9 cellular contexts compared by ENCODE assay signal in the genomic region with DNA sequence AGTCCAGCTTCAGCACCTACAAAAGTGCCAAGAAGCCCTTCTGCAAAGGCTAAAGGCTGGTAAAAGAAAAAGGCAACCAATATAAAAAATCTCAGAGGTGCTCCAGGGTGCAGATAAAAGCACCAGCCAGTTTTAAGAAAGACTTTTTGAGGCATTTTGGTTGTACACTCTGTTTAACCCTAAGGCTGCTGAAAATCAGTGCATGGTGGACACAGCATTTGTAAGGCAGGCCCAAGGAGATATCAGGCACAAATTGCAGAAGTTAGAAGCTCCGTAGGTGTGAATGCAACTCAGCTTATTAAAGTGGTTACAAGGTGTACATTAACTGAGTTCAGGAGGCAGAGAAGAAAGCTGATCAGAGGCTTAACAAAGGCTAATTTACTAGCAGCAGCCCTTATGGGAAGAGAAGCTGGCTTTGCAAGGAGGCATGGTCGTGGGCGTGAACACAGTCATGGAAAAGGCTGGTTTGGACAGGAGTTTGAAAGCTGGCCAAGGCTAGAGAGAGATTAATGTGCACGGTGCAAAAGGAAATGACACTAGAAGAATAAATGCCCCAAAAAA. TPM values are rescaled to one million over a fixed set of nuclear protein-coding genes. Genes with fewer than 3 reads are reported as not detected.
A peak's percentile ranks its signal among the peaks of the same experiment; 100 is the strongest.
DNase-seq lines count a peak whose midpoint lies in the region; ATAC-seq and TF ChIP-seq lines count a peak whose summit lies in the region.
"Had no signal": no experiment of that assay in that cellular context is flagged by ENCODE, and none has a peak within 500 bp of the region (broad histone marks: within the 10 kb centered on the region; RNA-seq: fewer than 3 reads in every experiment).

No MANE protein-coding gene starts in this region.

- peak overlapping the region; percentile 69 to 94 (median 84) for H3K27ac Mint-ChIP-seq in CD14-positive monocyte
- peak overlapping the region; percentile 12 to 68 (median 27) for H3K27ac Mint-ChIP-seq in brain

- H3K4me1 ChIP-seq in HUES6 (ENCODE audit: control insufficient read depth, insufficient read depth, low read length) = peaks cover 37% of the 10 kb centered on the region
- H3K4me1 ChIP-seq in muscle layer of colon (ENCODE audit: insufficient read depth, low read length) = peaks cover 12% of the 10 kb centered on the region

- H3K9ac ChIP-seq in HUES6 (ENCODE audit: low read length) (no peak overlapping the region), muscle layer of colon (ENCODE audit: low read length) (no peak overlapping the region)

- intact Hi-C loops in CD14-positive monocyte (cut with micrococcal nuclease) = no loop called here

- H3K4me1 Mint-ChIP-seq in CD14-positive monocyte = peaks cover 67% of the 10 kb centered on the region
- peaks cover 27% of the 10 kb centered on the region for H3K4me1 Mint-ChIP-seq in brain

- no peaks in the 10 kb centered on the region for H3K27me3 Mint-ChIP-seq in CD14-positive monocyte (ENCODE audit: low read depth in 3 of 3)
- H3K27me3 Mint-ChIP-seq in brain = no peaks in the 10 kb centered on the region

- DNase-seq in CD14-positive monocyte (ENCODE audit: low spot score) (no peak), cortex of kidney (lab: John Stamatoyannopoulos, UW) (no peak), SW 1271 (lab: John Stamatoyannopoulos, UW) (no peak), G401 (ENCODE audit: low spot score) (no peak)
- DNase-seq: IMR-90 had no signal

- H3K4me3 Mint-ChIP-seq in CD14-positive monocyte (peak overlapping the region; percentile 91 to 95), brain (peak overlapping the region; percentile 5 to 74 (median 65))

- H3K4me3 ChIP-seq in HUES6 (ENCODE audit: low read depth, low read length) (peak overlapping the region; percentile 47), muscle layer of colon (ENCODE audit: low read depth in 1 of 2, low read length in 2 of 2) (peak overlapping the region; percentile 28 to 71)

- no peaks in the 10 kb centered on the region for H3K36me3 ChIP-seq in HUES6 (ENCODE audit: control insufficient read depth, insufficient read depth, low read length)
- no peaks in the 10 kb centered on the region for H3K36me3 ChIP-seq in muscle layer of colon (ENCODE audit: insufficient read depth, low read length)

- in situ Hi-C loops in G401 (cut with HindIII; ENCODE audit: low sequenced_read_pairs) = no loop called here

- peaks cover 0 to 2% (median 0%) of the 10 kb centered on the region in 7 donors for H3K9me3 Mint-ChIP-seq in CD14-positive monocyte
- H3K9me3 Mint-ChIP-seq in brain = no peaks in the 10 kb centered on the region

- TF ChIP-seq CTCF in CD14-positive monocyte (IDR thresholded peaks at IDR 0.05) (no peak), brain (conservative IDR thresholded peaks at IDR 0.05) (no peak)

- H3K9me3 ChIP-seq in HUES6 (ENCODE audit: control insufficient read depth, insufficient read depth, low read depth, low read length) = no peaks in the 10 kb centered on the region
- no peaks in the 10 kb centered on the region for H3K9me3 ChIP-seq in muscle layer of colon (ENCODE audit: low read length)

- no peak for ATAC-seq in HG02763 (IDR thresholded peaks at IDR 0.05; ENCODE audit: unreplicated experiment)

- H3K27me3 ChIP-seq in HUES6 (ENCODE audit: control insufficient read depth, insufficient read depth, low read length) = peaks cover 22% of the 10 kb centered on the region
- no peaks in the 10 kb centered on the region for H3K27me3 ChIP-seq in muscle layer of colon (ENCODE audit: control insufficient read depth in 1 of 2, insufficient read depth in 2 of 2, low read length in 2 of 2)

- peaks cover 0 to 8% of the 10 kb centered on the region in 2 donors for H3K36me3 Mint-ChIP-seq in CD14-positive monocyte
- no peaks in the 10 kb centered on the region for H3K36me3 Mint-ChIP-seq in brain

- H3K27ac ChIP-seq in HUES6 (ENCODE audit: low read depth, low read length) (no peak overlapping the region), muscle layer of colon (ENCODE audit: low read depth, low read length) (no peak overlapping the region)

RNA-seq across cellular contexts. Expression of gene ACSM1, which starts 21.1 kb away (rescaled TPM):
- polyA plus RNA-seq in CD14-positive monocyte (under 1 TPM in 1 of 2 donors, not detected in 1; 0.26 TPM), brain (ENCODE audit: insufficient read depth, low read depth, low replicate concordance) (not detected)
- not detected in 2 replicates for total RNA-seq in G401 (2014; rRNA removed; shearing (Covaris generic))
- total RNA-seq: IMR-90 had no signal
- polyA plus RNA-seq: IMR-90 had no signal
